32 cellular contexts compared by ENCODE assay signal in genomic region chr5:176521286-176521685, GRCh38. TPM values are rescaled to one million over a fixed set of nuclear protein-coding genes. Genes with fewer than 3 reads are reported as not detected.
"Had no signal": no experiment of that assay in that cellular context is flagged by ENCODE, and none has a peak within 500 bp of the region (broad histone marks: within the 10 kb centered on the region; RNA-seq: fewer than 3 reads in every experiment).

No MANE protein-coding gene starts in this region.

- FAIRE-seq: astrocyte, RCC 7860, TTC549 had no signal

- H3K36me3 ChIP-seq: adrenal gland, breast epithelium, SJCRH30 had no signal

- H3K27me3 ChIP-seq: adrenal gland, body of pancreas, breast epithelium, SJCRH30 had no signal

- H3K9me3 ChIP-seq: adrenal gland, body of pancreas, breast epithelium, SJCRH30 had no signal

- ATAC-seq: activated CD4-positive, CD25-positive, alpha-beta regulatory T cell treated with anti-CD3 and anti-CD28 coated beads, Interleukin-2, amount 50 U/mL, for 24 hours; activated CD8-positive, alpha-beta memory T cell treated with anti-CD3 and anti-CD28 coated beads, Interleukin-2, amount 10 ng/mL, durations not matched to agents 7 days and 5 days; body of pancreas; WTC11 had no signal

- H3K9ac ChIP-seq: KMS-11 had no signal

- H3K36me3 Mint-ChIP-seq: activated CD4-positive, alpha-beta memory T cell treated with anti-CD3 and anti-CD28 coated beads for 36 hours; activated naive CD4-positive, alpha-beta T cell treated with anti-CD3 and anti-CD28 coated beads, Interleukin-2, amount 50 U/mL, for 72 hours; WTC11 had no signal

- H3K4me3 ChIP-seq: adrenal gland, body of pancreas, breast epithelium, PC-9, SJCRH30, SK-N-MC had no signal

- H3K27ac ChIP-seq: adrenal gland, body of pancreas, breast epithelium, KMS-11, PC-9, SJCRH30, SK-N-MC had no signal

- H2AFZ ChIP-seq: PC-9 had no signal

- DNase-seq: activated CD4-positive, alpha-beta memory T cell treated with anti-CD3 and anti-CD28 coated beads for 36 hours; activated CD4-positive, alpha-beta T cell treated with anti-CD3 and anti-CD28 coated beads for 4 hours; activated CD4-positive, alpha-beta T cell treated with anti-CD3 and anti-CD28 coated beads, Interleukin-2, amount 50 U/mL, for 1 hour; activated CD8-positive, alpha-beta memory T cell treated with anti-CD3 and anti-CD28 coated beads, Interleukin-2, amount 10 ng/mL, durations not matched to agents 7 days and 5 days; activated CD8-positive, alpha-beta memory T cell treated with anti-CD3 and anti-CD28 coated beads, Interleukin-2, amount 50 U/mL, for 48 hours; activated gamma-delta T cell treated with Interleukin-2 at 50 U/mL for 16 hours; activated naive CD4-positive, alpha-beta T cell treated with anti-CD3 and anti-CD28 coated beads for 36 hours; adrenal gland; body of pancreas; MM.1S; MV-4-11; NCI-H1092; NCI-H1436 treated with DMSO at 0.1 percent for 48 hours; NCI-H1694 treated with DMSO at 0.1 percent for 48 hours; NCI-H2029; NCI-H345; NCI-H524 treated with DMSO at 0.1 percent for 48 hours; PC-9; SHP77; SJCRH30 had no signal

- H3K9me3 Mint-ChIP-seq: activated CD4-positive, alpha-beta memory T cell treated with anti-CD3 and anti-CD28 coated beads for 36 hours; activated naive CD4-positive, alpha-beta T cell treated with anti-CD3 and anti-CD28 coated beads for 36 hours; activated naive CD4-positive, alpha-beta T cell treated with anti-CD3 and anti-CD28 coated beads, Interleukin-2, amount 50 U/mL, for 72 hours; T-helper 2 cell treated with Interferon-gamma antibody and Interleukin-4, amounts not matched to agents 5 μg/mL and 100 μg/mL, for 36 hours; WTC11 had no signal

- H3K4me1 ChIP-seq: adrenal gland, body of pancreas, breast epithelium, SJCRH30 had no signal

- H3K4me3 Mint-ChIP-seq: activated CD4-positive, alpha-beta memory T cell treated with anti-CD3 and anti-CD28 coated beads for 36 hours; activated CD8-positive, alpha-beta memory T cell treated with anti-CD3 and anti-CD28 coated beads, Interleukin-2, amount 10 ng/mL, durations not matched to agents 7 days and 5 days; activated naive CD4-positive, alpha-beta T cell treated with anti-CD3 and anti-CD28 coated beads for 36 hours; T-helper 2 cell treated with Interferon-gamma antibody and Interleukin-4, amounts not matched to agents 5 μg/mL and 100 μg/mL, for 36 hours; WTC11 had no signal

- H3K4me2 ChIP-seq: KMS-11, PC-9 had no signal

- H3K27ac Mint-ChIP-seq: activated CD4-positive, alpha-beta memory T cell treated with anti-CD3 and anti-CD28 coated beads for 36 hours; activated CD8-positive, alpha-beta memory T cell treated with anti-CD3 and anti-CD28 coated beads, Interleukin-2, amount 10 ng/mL, durations not matched to agents 7 days and 5 days; activated naive CD4-positive, alpha-beta T cell treated with anti-CD3 and anti-CD28 coated beads for 36 hours; T-helper 2 cell treated with Interferon-gamma antibody and Interleukin-4, amounts not matched to agents 5 μg/mL and 100 μg/mL, for 36 hours; WTC11 had no signal

RNA-seq across cellular contexts. Expression of gene CDHR2, which starts 27.9 kb away (rescaled TPM):
- total RNA-seq: LHCN-M2, NCI-H460, PC-9, SJCRH30 had no signal
